Comparison of ENCODE assay signal across 23 cellular contexts in the genomic region with DNA sequence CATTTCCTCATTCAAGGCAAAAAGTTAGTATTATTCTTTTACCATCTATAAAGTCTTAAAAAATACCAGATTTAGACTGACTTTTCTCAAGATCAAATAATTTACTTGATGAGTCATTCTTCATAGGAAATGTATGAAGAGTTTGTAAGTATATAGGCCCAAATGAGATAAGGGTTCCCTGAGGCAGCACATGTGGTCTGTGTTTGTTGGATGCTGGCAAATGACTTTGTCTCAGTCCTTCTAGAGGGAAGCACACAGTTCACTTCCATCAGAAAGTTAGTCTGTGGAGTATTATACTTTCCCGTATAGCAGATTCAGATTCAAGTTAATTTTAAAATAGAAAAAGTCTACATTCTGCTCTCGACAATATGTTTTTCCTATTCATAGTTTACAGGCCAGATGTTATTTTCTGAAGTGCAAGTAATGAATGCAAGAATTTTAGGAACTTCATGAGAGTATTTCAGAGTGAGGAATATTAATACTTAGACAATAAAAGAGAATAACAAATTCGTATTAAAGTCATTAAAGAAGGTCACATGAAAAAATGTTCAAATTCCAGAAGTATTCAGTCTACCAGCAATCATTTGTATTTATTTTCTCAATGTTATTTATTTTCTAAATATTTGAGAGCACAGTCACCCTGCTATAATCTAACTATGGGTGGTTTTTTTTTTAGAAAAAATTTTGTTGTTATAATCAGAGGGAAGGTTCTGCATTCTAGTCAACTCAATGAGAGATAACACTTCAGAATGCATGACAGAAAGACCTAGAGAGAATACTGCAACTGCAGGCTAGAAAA.
"Had no signal": no experiment of that assay in that cellular context is flagged by ENCODE, and none has a peak within 500 bp of the region (broad histone marks: within the 10 kb centered on the region; RNA-seq: fewer than 3 reads in every experiment).

No MANE protein-coding gene starts in this region.

- H3K36me3 ChIP-seq: ascending aorta, neutrophil, sigmoid colon, upper lobe of right lung had no signal

- H3K4me3 ChIP-seq: ascending aorta, dorsolateral prefrontal cortex, lung, sigmoid colon, upper lobe of right lung had no signal

- H3K27ac ChIP-seq: ascending aorta, dorsolateral prefrontal cortex, neutrophil, parathyroid adenoma, sigmoid colon, upper lobe of right lung had no signal

- H3K4me3 Mint-ChIP-seq: activated naive CD4-positive, alpha-beta T cell treated with anti-CD3 and anti-CD28 coated beads, Interleukin-2, amount 10 ng/mL, durations not matched to agents 7 days and 5 days; activated naive CD8-positive, alpha-beta T cell treated with anti-CD3 and anti-CD28 coated beads, Interleukin-2, amount 50 U/mL, for 24 hours; endodermal cell; mesothelial cell of epicardium; natural killer cell treated with Interleukin-12 subunit alpha and Interleukin-12 subunit beta and Interleukin-15 and Interleukin-18, amount 100 ng/mL, for 72 hours; stimulated activated naive B cell treated with anti-CD40 and anti-IgM and Interleukin-4, amounts not matched to agents 10 μg/mL and 1 μg/mL and 100 μg/mL, for 72 hours had no signal

- H3K79me2 ChIP-seq: parathyroid adenoma had no signal

- H3K36me3 Mint-ChIP-seq: activated naive CD4-positive, alpha-beta T cell treated with anti-CD3 and anti-CD28 coated beads, Interleukin-2, amount 10 ng/mL, durations not matched to agents 7 days and 5 days; mesothelial cell of epicardium; natural killer cell treated with Interleukin-12 subunit alpha and Interleukin-12 subunit beta and Interleukin-15 and Interleukin-18, amount 100 ng/mL, for 72 hours; stimulated activated naive B cell treated with anti-CD40 and anti-IgM and Interleukin-4, amounts not matched to agents 10 μg/mL and 1 μg/mL and 100 μg/mL, for 72 hours had no signal

- H3K27ac Mint-ChIP-seq: activated naive CD4-positive, alpha-beta T cell treated with anti-CD3 and anti-CD28 coated beads, Interleukin-2, amount 10 ng/mL, durations not matched to agents 7 days and 5 days; activated naive CD8-positive, alpha-beta T cell treated with anti-CD3 and anti-CD28 coated beads, Interleukin-2, amount 50 U/mL, for 24 hours; endodermal cell; mesothelial cell of epicardium; natural killer cell treated with Interleukin-12 subunit alpha and Interleukin-12 subunit beta and Interleukin-15 and Interleukin-18, amount 100 ng/mL, for 72 hours; stimulated activated naive B cell treated with anti-CD40 and anti-IgM and Interleukin-4, amounts not matched to agents 10 μg/mL and 1 μg/mL and 100 μg/mL, for 72 hours had no signal

- H3K4me1 ChIP-seq: ascending aorta, parathyroid adenoma, sigmoid colon, upper lobe of right lung had no signal

- H3K27me3 ChIP-seq: ascending aorta, dorsolateral prefrontal cortex, neutrophil, sigmoid colon, upper lobe of right lung had no signal

- H3K9me3 ChIP-seq: ascending aorta, neutrophil, sigmoid colon, upper lobe of right lung had no signal

- FAIRE-seq: frontal cortex, kidney had no signal

- H3K9me3 Mint-ChIP-seq: endodermal cell; mesothelial cell of epicardium; stimulated activated naive B cell treated with anti-CD40 and anti-IgM and Interleukin-4, amounts not matched to agents 10 μg/mL and 1 μg/mL and 100 μg/mL, for 72 hours had no signal

- DNase-seq: activated CD8-positive, alpha-beta memory T cell treated with anti-CD3 and anti-CD28 coated beads for 24 hours; activated CD8-positive, alpha-beta memory T cell treated with anti-CD3 and anti-CD28 coated beads, Interleukin-2, amount 50 U/mL, for 48 hours; activated effector memory CD4-positive, alpha-beta T cell treated with Interleukin-2 at 50 U/mL for 16 hours; activated naive CD4-positive, alpha-beta T cell treated with anti-CD3 and anti-CD28 coated beads, Interleukin-2, amount 10 ng/mL, durations not matched to agents 7 days and 5 days; activated naive CD8-positive, alpha-beta T cell treated with anti-CD3 and anti-CD28 coated beads, Interleukin-2, amount 50 U/mL, for 24 hours; activated T-cell treated with anti-CD3 and anti-CD28 coated beads, Interleukin-2, amount 50 U/mL, for 48 hours; dorsolateral prefrontal cortex; endodermal cell; head of caudate nucleus; kidney; sigmoid colon; stimulated activated naive B cell treated with anti-CD40 and anti-IgM and Interleukin-4, amounts not matched to agents 10 μg/mL and 1 μg/mL and 100 μg/mL, for 72 hours; T1000; upper lobe of right lung had no signal

- H3K27me3 Mint-ChIP-seq: activated naive CD4-positive, alpha-beta T cell treated with anti-CD3 and anti-CD28 coated beads, Interleukin-2, amount 10 ng/mL, durations not matched to agents 7 days and 5 days; activated naive CD8-positive, alpha-beta T cell treated with anti-CD3 and anti-CD28 coated beads, Interleukin-2, amount 50 U/mL, for 24 hours; natural killer cell treated with Interleukin-12 subunit alpha and Interleukin-12 subunit beta and Interleukin-15 and Interleukin-18, amount 100 ng/mL, for 72 hours; stimulated activated naive B cell treated with anti-CD40 and anti-IgM and Interleukin-4, amounts not matched to agents 10 μg/mL and 1 μg/mL and 100 μg/mL, for 72 hours had no signal

- H3K4me1 Mint-ChIP-seq: activated naive CD4-positive, alpha-beta T cell treated with anti-CD3 and anti-CD28 coated beads, Interleukin-2, amount 10 ng/mL, durations not matched to agents 7 days and 5 days; activated naive CD8-positive, alpha-beta T cell treated with anti-CD3 and anti-CD28 coated beads, Interleukin-2, amount 50 U/mL, for 24 hours; endodermal cell; stimulated activated naive B cell treated with anti-CD40 and anti-IgM and Interleukin-4, amounts not matched to agents 10 μg/mL and 1 μg/mL and 100 μg/mL, for 72 hours had no signal

- H3K9ac ChIP-seq: parathyroid adenoma had no signal

- ATAC-seq: activated CD4-positive, CD25-positive, alpha-beta regulatory T cell treated with anti-CD3 and anti-CD28 coated beads, Interleukin-2, amount 50 U/mL, for 24 hours; activated naive CD8-positive, alpha-beta T cell treated with anti-CD3 and anti-CD28 coated beads, Interleukin-2, amount 50 U/mL, for 24 hours; left lobe of liver; natural killer cell treated with Interleukin-12 subunit alpha and Interleukin-12 subunit beta and Interleukin-15 and Interleukin-18, amount 100 ng/mL, for 72 hours; stimulated activated naive B cell treated with anti-CD40 and anti-IgM and Interleukin-4, amounts not matched to agents 10 μg/mL and 1 μg/mL and 100 μg/mL, for 72 hours; upper lobe of right lung had no signal

- H2AFZ ChIP-seq: parathyroid adenoma had no signal
